ENCODE assay signal across 16 cellular contexts in the genomic region with DNA sequence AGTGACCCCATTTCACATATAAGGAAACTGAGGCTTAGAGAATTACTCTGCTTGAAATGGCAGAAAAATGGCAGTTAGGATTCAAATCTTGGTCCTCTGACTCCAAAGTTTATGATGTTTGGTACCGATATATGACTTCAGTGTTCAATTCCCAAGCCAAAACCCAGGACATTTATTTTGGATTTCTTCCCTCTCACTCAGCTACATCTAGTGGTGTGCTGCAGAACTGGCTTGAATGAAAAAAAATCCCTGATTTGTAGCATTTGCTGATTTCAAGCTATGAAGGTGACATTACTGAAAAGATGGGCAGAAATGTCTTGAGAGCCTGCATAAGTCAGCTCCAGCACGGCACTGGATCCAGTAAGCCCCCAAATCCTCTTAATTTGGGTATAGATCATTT.
A peak's percentile ranks its signal among the peaks of the same experiment; 100 is the strongest.
DNase-seq lines count a peak whose midpoint lies in the region; ATAC-seq, FAIRE-seq and TF ChIP-seq lines count a peak whose summit lies in the region.
"Had no signal": no experiment of that assay in that cellular context is flagged by ENCODE, and none has a peak within 500 bp of the region (broad histone marks: within the 10 kb centered on the region; RNA-seq: fewer than 3 reads in every experiment).

No MANE protein-coding gene starts in this region.

- no peak overlapping the region for H3K9ac ChIP-seq in keratinocyte (ENCODE audit: control insufficient read depth, extremely low read depth, insufficient read depth, low read length)
- H3K9ac ChIP-seq in Karpas-422 (ENCODE audit: low read length): no peak overlapping the region

- peaks cover 3% of the 10 kb centered on the region for H3K27me3 Mint-ChIP-seq in brain
- no peaks in the 10 kb centered on the region for H3K27me3 Mint-ChIP-seq in CD8-positive, alpha-beta T cell (ENCODE audit: low read depth)
- no peaks in the 10 kb centered on the region for H3K27me3 Mint-ChIP-seq in activated CD4-positive, alpha-beta memory T cell treated with anti-CD3 and anti-CD28 coated beads, Interleukin-2, amount 10 ng/mL, durations not matched to agents 7 days and 5 days
- H3K27me3 Mint-ChIP-seq: dendritic cell treated with granulocyte-macrophage colony-stimulating factor and Interleukin-4, amounts not matched to agents 40 ng/mL and 50 ng/mL, for 4 days had no signal

- no peaks in the 10 kb centered on the region for H3K9me2 ChIP-seq in Karpas-422 (replicated peaks; ENCODE audit: insufficient read depth, low read length)

- H2AFZ ChIP-seq in keratinocyte (ENCODE audit: control insufficient read depth, low read length): no peak overlapping the region
- H2AFZ ChIP-seq in Karpas-422 (ENCODE audit: low read length): no peak overlapping the region

- no peaks in the 10 kb centered on the region for H3K9me1 ChIP-seq in keratinocyte (ENCODE audit: control insufficient read depth, extremely low read depth, insufficient read depth, low read length)

- no peaks in the 10 kb centered on the region for H3K9me3 ChIP-seq in keratinocyte (ENCODE audit: control insufficient read depth, low read depth, low read length)
- no peaks in the 10 kb centered on the region for H3K9me3 ChIP-seq in Karpas-422 (ENCODE audit: low read length)
- no peaks in the 10 kb centered on the region for H3K9me3 ChIP-seq in CD8-positive, alpha-beta T cell (ENCODE audit: low read length)
- H3K9me3 ChIP-seq: uterus had no signal

- POLR2A ChIA-PET in CD8-positive, alpha-beta T cell (lab: Charles Lee): no interaction called here
- POLR2A ChIA-PET in activated CD4-positive, alpha-beta memory T cell treated with anti-CD3 and anti-CD28 coated beads, Interleukin-2, amount 10 ng/mL, durations not matched to agents 7 days and 5 days (lab: Charles Lee): no interaction called here

- no peak for TF ChIP-seq POLR2A in GM12892 (IDR thresholded peaks at IDR 0.05; ENCODE audit: low read depth, low read length)

- no peaks in the 10 kb centered on the region for H3K9me3 Mint-ChIP-seq in brain
- no peaks in the 10 kb centered on the region for H3K9me3 Mint-ChIP-seq in CD8-positive, alpha-beta T cell
- no peaks in the 10 kb centered on the region for H3K9me3 Mint-ChIP-seq in activated CD4-positive, alpha-beta memory T cell treated with anti-CD3 and anti-CD28 coated beads, Interleukin-2, amount 10 ng/mL, durations not matched to agents 7 days and 5 days
- H3K9me3 Mint-ChIP-seq: activated CD4-positive, alpha-beta T cell treated with anti-CD3 and anti-CD28 coated beads, Interleukin-2, amount 10 ng/mL, durations not matched to agents 24 days and 14 days had no signal

- H4K20me1 ChIP-seq in keratinocyte (ENCODE audit: control insufficient read depth, extremely low read depth, insufficient read depth, low read length) (no peaks in the 10 kb centered on the region), Karpas-422 (ENCODE audit: insufficient read depth, low read depth, low read length) (no peaks in the 10 kb centered on the region)

- H3K4me2 ChIP-seq in keratinocyte (ENCODE audit: control insufficient read depth, extremely low read depth, insufficient read depth, low read depth, low read length) (no peak overlapping the region), Karpas-422 (ENCODE audit: low read depth, low read length, poor library complexity, severe bottlenecking) (no peak overlapping the region)

- H3K4me3 Mint-ChIP-seq in brain: no peak overlapping the region
- no peak overlapping the region for H3K4me3 Mint-ChIP-seq in CD8-positive, alpha-beta T cell
- H3K4me3 Mint-ChIP-seq in activated CD4-positive, alpha-beta memory T cell treated with anti-CD3 and anti-CD28 coated beads, Interleukin-2, amount 10 ng/mL, durations not matched to agents 7 days and 5 days: no peak overlapping the region
- H3K4me3 Mint-ChIP-seq: activated CD4-positive, alpha-beta T cell treated with anti-CD3 and anti-CD28 coated beads, Interleukin-2, amount 10 ng/mL, durations not matched to agents 24 days and 14 days; dendritic cell treated with granulocyte-macrophage colony-stimulating factor and Interleukin-4, amounts not matched to agents 40 ng/mL and 50 ng/mL, for 4 days had no signal

- H3K27ac Mint-ChIP-seq in brain: no peak overlapping the region
- H3K27ac Mint-ChIP-seq in CD8-positive, alpha-beta T cell: no peak overlapping the region
- H3K27ac Mint-ChIP-seq in activated CD4-positive, alpha-beta memory T cell treated with anti-CD3 and anti-CD28 coated beads, Interleukin-2, amount 10 ng/mL, durations not matched to agents 7 days and 5 days: no peak overlapping the region
- H3K27ac Mint-ChIP-seq: activated CD4-positive, alpha-beta T cell treated with anti-CD3 and anti-CD28 coated beads, Interleukin-2, amount 10 ng/mL, durations not matched to agents 24 days and 14 days; dendritic cell treated with granulocyte-macrophage colony-stimulating factor and Interleukin-4, amounts not matched to agents 40 ng/mL and 50 ng/mL, for 4 days had no signal

- H3K36me3 ChIP-seq in keratinocyte (ENCODE audit: control insufficient read depth in 2 of 2, extremely low read depth in 1 of 2, insufficient read depth in 2 of 2, low read length in 2 of 2): no peaks in the 10 kb centered on the region
- H3K36me3 ChIP-seq in Karpas-422 (ENCODE audit: insufficient read depth, low read length): no peaks in the 10 kb centered on the region
- no peaks in the 10 kb centered on the region for H3K36me3 ChIP-seq in CD8-positive, alpha-beta T cell (ENCODE audit: insufficient read depth, low read length)
- H3K36me3 ChIP-seq: uterus had no signal

- FAIRE-seq in GM12892 (lab: Jason Lieb, UNC) (peak; percentile 63), keratinocyte (lab: Jason Lieb, UNC) (no peak)
- FAIRE-seq: small intestine had no signal

- peaks cover 41% of the 10 kb centered on the region for H3K4me1 Mint-ChIP-seq in brain
- no peaks in the 10 kb centered on the region for H3K4me1 Mint-ChIP-seq in CD8-positive, alpha-beta T cell (ENCODE audit: low read depth)
- no peaks in the 10 kb centered on the region for H3K4me1 Mint-ChIP-seq in activated CD4-positive, alpha-beta memory T cell treated with anti-CD3 and anti-CD28 coated beads, Interleukin-2, amount 10 ng/mL, durations not matched to agents 7 days and 5 days
- H3K4me1 Mint-ChIP-seq: activated CD4-positive, alpha-beta T cell treated with anti-CD3 and anti-CD28 coated beads, Interleukin-2, amount 10 ng/mL, durations not matched to agents 24 days and 14 days had no signal

- no peak for ATAC-seq in CD8-positive, alpha-beta T cell

- H3K27me3 ChIP-seq in keratinocyte (ENCODE audit: control insufficient read depth, extremely low read depth, insufficient read depth, low read length): no peaks in the 10 kb centered on the region
- H3K27me3 ChIP-seq in Karpas-422 (ENCODE audit: low read length): no peaks in the 10 kb centered on the region
- H3K27me3 ChIP-seq in CD8-positive, alpha-beta T cell (ENCODE audit: insufficient read depth, low read length): no peaks in the 10 kb centered on the region
- H3K27me3 ChIP-seq: uterus had no signal

- peak; percentile 67 for TF ChIP-seq CTCF in AG09309 (IDR thresholded peaks at IDR 0.05; ENCODE audit: control insufficient read depth, insufficient read depth, low read depth, low read length, missing control alignments)
- TF ChIP-seq CTCF in brain (conservative IDR thresholded peaks at IDR 0.05): peak; percentile 17 to 54
- peak in 2 of 3 experiments; percentile 28 to 31 for TF ChIP-seq CTCF in keratinocyte (optimal IDR thresholded peaks at IDR 0.05 in 1 of 3, IDR thresholded peaks at IDR 0.05 in 1 of 3, conservative IDR thresholded peaks at IDR 0.05 in 1 of 3; ENCODE audit: extremely low read depth in 1 of 3, insufficient read depth in 2 of 3, low read length in 3 of 3)
- TF ChIP-seq CTCF in CD8-positive, alpha-beta T cell (IDR thresholded peaks at IDR 0.05): no peak

- no peak for DNase-seq in AG09309 (ENCODE audit: low read depth)
- DNase-seq in GM12892 (ENCODE audit: insufficient read length): no peak
- DNase-seq in keratinocyte (ENCODE audit: low read depth, low spot score): no peak
- no peak for DNase-seq in Karpas-422
- no peak for DNase-seq in NCI-H1930 (lab: John Stamatoyannopoulos, UW)
- DNase-seq in CD8-positive, alpha-beta T cell: no peak
- DNase-seq in activated CD4-positive, alpha-beta memory T cell treated with anti-CD3 and anti-CD28 coated beads, Interleukin-2, amount 10 ng/mL, durations not matched to agents 7 days and 5 days: no peak
- DNase-seq: activated CD4-positive, alpha-beta T cell treated with anti-CD3 and anti-CD28 coated beads, Interleukin-2, amount 10 ng/mL, durations not matched to agents 24 days and 14 days; activated gamma-delta T cell treated with Interleukin-2 at 50 U/mL for 16 hours; COR-L47; MM.1S; NCI-H748 treated with DMSO at 0.1 percent for 48 hours; small intestine; uterus had no signal

- H3K4me1 ChIP-seq in keratinocyte (ENCODE audit: control insufficient read depth, extremely low read depth, insufficient read depth, low read length) (no peaks in the 10 kb centered on the region), Karpas-422 (ENCODE audit: low read length) (no peaks in the 10 kb centered on the region; the same call in 1 of the 2 replicates)
- H3K4me1 ChIP-seq in CD8-positive, alpha-beta T cell (ENCODE audit: insufficient read depth, low read length): no peaks in the 10 kb centered on the region
- H3K4me1 ChIP-seq: uterus had no signal

- H3K36me3 Mint-ChIP-seq in brain: no peaks in the 10 kb centered on the region
- H3K36me3 Mint-ChIP-seq in CD8-positive, alpha-beta T cell: no peaks in the 10 kb centered on the region
- no peaks in the 10 kb centered on the region for H3K36me3 Mint-ChIP-seq in activated CD4-positive, alpha-beta memory T cell treated with anti-CD3 and anti-CD28 coated beads, Interleukin-2, amount 10 ng/mL, durations not matched to agents 7 days and 5 days (ENCODE audit: low read depth)

- H3K79me2 ChIP-seq in keratinocyte (ENCODE audit: control insufficient read depth, insufficient read depth, low read length) (no peaks in the 10 kb centered on the region), Karpas-422 (ENCODE audit: low read length) (no peaks in the 10 kb centered on the region)

- dilution Hi-C loops in keratinocyte (cut with MboI; ENCODE audit: extremely low pct_ligation_motif_present, low sequenced_read_pairs): no loop called here

- no peak overlapping the region for H3K4me3 ChIP-seq in AG09309 (ENCODE audit: control insufficient read depth, low read depth, low read length)
- H3K4me3 ChIP-seq in keratinocyte (ENCODE audit: control insufficient read depth in 2 of 3, extremely low read depth in 1 of 3, insufficient read depth in 2 of 3, low read depth in 1 of 3, low read length in 3 of 3): no peak overlapping the region
- no peak overlapping the region for H3K4me3 ChIP-seq in Karpas-422 (ENCODE audit: low read length)
- H3K4me3 ChIP-seq in CD8-positive, alpha-beta T cell (ENCODE audit: low read depth, low read length): no peak overlapping the region
- H3K4me3 ChIP-seq: uterus had no signal

- no peak overlapping the region for H3K27ac ChIP-seq in keratinocyte (ENCODE audit: control insufficient read depth, insufficient read depth, low read length)
- H3K27ac ChIP-seq in Karpas-422 (ENCODE audit: low read length): no peak overlapping the region
- H3K27ac ChIP-seq in CD8-positive, alpha-beta T cell (ENCODE audit: low read depth, low read length): no peak overlapping the region
- H3K27ac ChIP-seq: uterus had no signal

- CTCF ChIA-PET in CD8-positive, alpha-beta T cell (lab: Charles Lee): no interaction called here
- CTCF ChIA-PET in activated CD4-positive, alpha-beta memory T cell treated with anti-CD3 and anti-CD28 coated beads, Interleukin-2, amount 10 ng/mL, durations not matched to agents 7 days and 5 days (lab: Charles Lee): interaction anchor here (0.5 kb wide), 1 partner anchor 1607 kb away, joined by 3 read pairs; no protein-coding TSS in a partner anchor

- intact Hi-C loops in CD8-positive, alpha-beta T cell (cut with DNase I, micrococcal nuclease): no loop called here
